Comparison of ENCODE assay signal across 11 cellular contexts in genomic region chr19:12890299-12890786, GRCh38. TPM values are rescaled to one million over a fixed set of nuclear protein-coding genes. Genes with fewer than 3 reads are reported as not detected.
DNase-seq lines count a peak whose midpoint lies in the region; ATAC-seq and TF ChIP-seq lines count a peak whose summit lies in the region.
"Not testable (repeated sequence)": the region's sequence is repeated elsewhere in the genome, so short reads cannot be mapped to it uniquely, and the experiment has no call there.
"Had no signal": no experiment of that assay in that cellular context is flagged by ENCODE, and none has a peak within 500 bp of the region (broad histone marks: within the 10 kb centered on the region; RNA-seq: fewer than 3 reads in every experiment).

No MANE protein-coding gene starts in this region.

- H3K36me3 Mint-ChIP-seq in GM23338 (ENCODE audit: low read depth) = peaks cover 28% of the 10 kb centered on the region
- peaks cover 35% of the 10 kb centered on the region for H3K36me3 Mint-ChIP-seq in activated T-cell treated with anti-CD3 and anti-CD28 coated beads, Interleukin-2, amount 50 U/mL, for 24 hours (ENCODE audit: low read depth)
- H3K36me3 Mint-ChIP-seq in naive thymus-derived CD8-positive, alpha-beta T cell = peaks cover 0 to 24% (median 5%) of the 10 kb centered on the region in 3 donors
- peaks cover 23% of the 10 kb centered on the region for H3K36me3 Mint-ChIP-seq in stimulated activated memory B cell treated with anti-CD40 and anti-IgM and Interleukin-4, amounts not matched to agents 10 μg/mL and 1 μg/mL and 100 μg/mL, for 72 hours

- H3K79me2 ChIP-seq in GM23338 (replicated peaks; ENCODE audit: insufficient read depth) = peaks cover 15% of the 10 kb centered on the region
- H3K79me2 ChIP-seq in OCI-LY7 (ENCODE audit: insufficient read depth, low read depth, low read length) = not testable (repeated sequence)

- not testable (repeated sequence) for H2AFZ ChIP-seq in GM23338
- peak overlapping the region; percentile 70; the same call in 1 of the 2 replicates for H2AFZ ChIP-seq in OCI-LY7 (ENCODE audit: low read length)

- CTCF ChIA-PET in AG04450 (lab: Charles Lee) (interaction anchor here (0.7 to 1.5 kb wide), 3 partner anchors 9 to 124 kb away, joined by 4 to 8 read pairs (median 8); partner anchors contain the start of gene DNASE2), OCI-LY7 (lab: Charles Lee; ENCODE audit: unreplicated experiment) (interaction anchor here (0.6 to 1.1 kb wide), 3 partner anchors 8 to 75 kb away, joined by 3 to 4 read pairs (median 3); no protein-coding TSS in a partner anchor)

- not testable (repeated sequence) for H3K9me2 ChIP-seq in GM23338 (ENCODE audit: insufficient read depth); OCI-LY7 (ENCODE audit: insufficient read depth, low read length)

- H3K27me3 ChIP-seq in AG04450 (ENCODE audit: control insufficient read depth, insufficient read depth, low read length) (peaks cover 15% of the 10 kb centered on the region), GM23338 (ENCODE audit: insufficient read depth) (peaks cover 14% of the 10 kb centered on the region), left ventricle myocardium inferior (ENCODE audit: low read depth) (peaks cover 23% of the 10 kb centered on the region)

- H3K4me1 ChIP-seq in GM23338 (ENCODE audit: insufficient read depth) = not testable (repeated sequence)
- H3K4me1 ChIP-seq in OCI-LY7 (ENCODE audit: insufficient read depth, low read length, poor library complexity, severe bottlenecking) (peaks cover 15% of the 10 kb centered on the region), left ventricle myocardium inferior (peaks cover 25% of the 10 kb centered on the region)

- not testable (repeated sequence) for H3K36me3 ChIP-seq in GM23338 (ENCODE audit: insufficient read depth)
- H3K36me3 ChIP-seq in OCI-LY7 (ENCODE audit: insufficient read depth, low read length) (peaks cover 13% of the 10 kb centered on the region; the same call in 1 of the 2 replicates), left ventricle myocardium inferior (peaks cover 25% of the 10 kb centered on the region)

- H4K20me1 ChIP-seq in GM23338 (replicated peaks; ENCODE audit: insufficient read depth); OCI-LY7 (ENCODE audit: insufficient read depth, low read length): not testable (repeated sequence)

- H3K27ac Mint-ChIP-seq in GM23338 = peak overlapping the region; percentile 99
- H3K27ac Mint-ChIP-seq in activated T-cell treated with anti-CD3 and anti-CD28 coated beads, Interleukin-2, amount 50 U/mL, for 24 hours = peak overlapping the region; percentile 97
- peak overlapping the region; percentile 91 to 100 (median 98) for H3K27ac Mint-ChIP-seq in naive thymus-derived CD8-positive, alpha-beta T cell
- H3K27ac Mint-ChIP-seq in stimulated activated memory B cell treated with anti-CD40 and anti-IgM and Interleukin-4, amounts not matched to agents 10 μg/mL and 1 μg/mL and 100 μg/mL, for 72 hours = peak overlapping the region; percentile 89

- BruUV-seq in OCI-LY7 (replicated peaks; lab: Mats Ljungman, UMichigan) = not testable (repeated sequence)

- H3K27me3 Mint-ChIP-seq in GM23338 (ENCODE audit: insufficient read depth, low read depth, poor library complexity) = peaks cover 31% of the 10 kb centered on the region
- H3K27me3 Mint-ChIP-seq in activated T-cell treated with anti-CD3 and anti-CD28 coated beads, Interleukin-2, amount 50 U/mL, for 24 hours; naive thymus-derived CD8-positive, alpha-beta T cell; stimulated activated memory B cell treated with anti-CD40 and anti-IgM and Interleukin-4, amounts not matched to agents 10 μg/mL and 1 μg/mL and 100 μg/mL, for 72 hours: not testable (repeated sequence)

- peaks cover 11% of the 10 kb centered on the region for H3K4me1 Mint-ChIP-seq in GM23338
- H3K4me1 Mint-ChIP-seq in activated T-cell treated with anti-CD3 and anti-CD28 coated beads, Interleukin-2, amount 50 U/mL, for 24 hours (ENCODE audit: low read depth) = peaks cover 29% of the 10 kb centered on the region
- peaks cover 13 to 40% (median 28%) of the 10 kb centered on the region in 4 donors for H3K4me1 Mint-ChIP-seq in naive thymus-derived CD8-positive, alpha-beta T cell
- peaks cover 31% of the 10 kb centered on the region for H3K4me1 Mint-ChIP-seq in stimulated activated memory B cell treated with anti-CD40 and anti-IgM and Interleukin-4, amounts not matched to agents 10 μg/mL and 1 μg/mL and 100 μg/mL, for 72 hours

- not testable (repeated sequence) for H3K27ac ChIP-seq in AG04450 (ENCODE audit: low read depth, low read length); GM23338 (ENCODE audit: low read depth)
- H3K27ac ChIP-seq in OCI-LY7 (ENCODE audit: low read depth, low read length, poor library complexity, severe bottlenecking) (peak overlapping the region; percentile 50), cingulate gyrus (ENCODE audit: low read depth, low read length) (peak overlapping the region; percentile 93), left ventricle myocardium inferior (replicated peaks) (peak overlapping the region; percentile 44)

- intact Hi-C loops in OCI-LY7 (cut with micrococcal nuclease; ENCODE audit: unreplicated experiment) = loop anchor here (1.0 to 5.0 kb wide), 3 partner anchors 29 to 67 kb away; partner anchors contain the start of genes FARSA, GADD45GIP1 and SYCE2
- intact Hi-C loops in left ventricle myocardium inferior (cut with micrococcal nuclease) = not testable (repeated sequence)

- peak overlapping the region; percentile 100 for H3K4me3 Mint-ChIP-seq in GM23338
- peak overlapping the region; percentile 99 for H3K4me3 Mint-ChIP-seq in activated T-cell treated with anti-CD3 and anti-CD28 coated beads, Interleukin-2, amount 50 U/mL, for 24 hours
- H3K4me3 Mint-ChIP-seq in naive thymus-derived CD8-positive, alpha-beta T cell = peak overlapping the region; percentile 95 to 100 (median 99)
- peak overlapping the region; percentile 88 for H3K4me3 Mint-ChIP-seq in stimulated activated memory B cell treated with anti-CD40 and anti-IgM and Interleukin-4, amounts not matched to agents 10 μg/mL and 1 μg/mL and 100 μg/mL, for 72 hours

- not testable (repeated sequence) for H3K9me3 ChIP-seq in AG04450 (ENCODE audit: control insufficient read depth, insufficient read depth, low read length); OCI-LY7 (ENCODE audit: low read length); left ventricle myocardium inferior (replicated peaks)

- TF ChIP-seq CTCF in AG04450 (IDR thresholded peaks at IDR 0.05; ENCODE audit: low read depth, low read length); GM23338 (conservative IDR thresholded peaks at IDR 0.05; ENCODE audit: low read depth in 2 of 2); OCI-LY7 (conservative IDR thresholded peaks at IDR 0.05; ENCODE audit: low read length); left ventricle myocardium inferior (IDR thresholded peaks at IDR 0.05; ENCODE audit: borderline replicate concordance): not testable (repeated sequence)

- not testable (repeated sequence) for DNase-seq in AG04450 (ENCODE audit: low read depth, low spot score); GM23338 (ENCODE audit: low spot score); OCI-LY7 (ENCODE audit: low spot score); activated T-cell treated with anti-CD3 and anti-CD28 coated beads, Interleukin-2, amount 50 U/mL, for 24 hours; left ventricle myocardium inferior; naive thymus-derived CD8-positive, alpha-beta T cell

- H3K9me3 Mint-ChIP-seq in GM23338; activated T-cell treated with anti-CD3 and anti-CD28 coated beads, Interleukin-2, amount 50 U/mL, for 24 hours; naive thymus-derived CD8-positive, alpha-beta T cell; stimulated activated memory B cell treated with anti-CD40 and anti-IgM and Interleukin-4, amounts not matched to agents 10 μg/mL and 1 μg/mL and 100 μg/mL, for 72 hours: not testable (repeated sequence)

- H3K4me2 ChIP-seq in GM23338 (peak overlapping the region; percentile 0; the same call in 1 of the 2 replicates), OCI-LY7 (ENCODE audit: low read length) (peak overlapping the region; percentile 78)

- H3K4me3 ChIP-seq in AG04450 (ENCODE audit: low read depth, low read length) = peak overlapping the region; percentile 32; the same call in 1 of the 2 replicates
- peak overlapping the region; percentile 24 for H3K4me3 ChIP-seq in GM23338
- H3K4me3 ChIP-seq in OCI-LY7 (ENCODE audit: low read depth, low read length, poor library complexity, severe bottlenecking) = peak overlapping the region; percentile 91
- peak overlapping the region; percentile 99 for H3K4me3 ChIP-seq in left ventricle myocardium inferior

- ATAC-seq in GM23338; naive thymus-derived CD8-positive, alpha-beta T cell; stimulated activated memory B cell treated with anti-CD40 and anti-IgM and Interleukin-4, amounts not matched to agents 10 μg/mL and 1 μg/mL and 100 μg/mL, for 72 hours: not testable (repeated sequence)

- peaks cover 11% of the 10 kb centered on the region for H3F3A ChIP-seq in GM23338 (replicated peaks; ENCODE audit: low read depth)

- POLR2A ChIA-PET in AG04450 (lab: Yijun Ruan, JAX) (interaction anchor here (0.9 to 1.5 kb wide), 8 partner anchors 8 to 99 kb away, joined by 3 to 7 read pairs (median 4); partner anchors contain the start of genes DNASE2, FARSA and JUNB), OCI-LY7 (lab: Charles Lee) (interaction anchor here (0.6 to 1.5 kb wide), 9 partner anchors 8 to 265 kb away, joined by 3 to 8 read pairs (median 5); partner anchors contain the start of genes DNASE2 and GET3)
- POLR2A ChIA-PET in naive thymus-derived CD8-positive, alpha-beta T cell (lab: Charles Lee) = interaction anchor here (0.6 to 6.7 kb wide), 29 partner anchors 9 to 926 kb away, joined by 3 to 56 read pairs (median 7); partner anchors contain the start of genes CALR, DNASE2, FARSA and FBXW9

RNA-seq across cellular contexts. Expression of gene GCDH, which starts 0.6 kb away (rescaled TPM):
- 11.4 and 14.0 TPM in 2 replicates for polyA plus RNA-seq in AG04450 (2011; rRNA removed)
- 8.3 and 12.7 TPM in 2 replicates for polyA minus RNA-seq in AG04450 (2011; rRNA and poly(A)+ RNA removed)
- total RNA-seq in GM23338 (2014; rRNA removed; shearing (Covaris generic)) = 73.3 and 99.8 TPM in 2 replicates
- 51.5 and 54.1 TPM in 2 replicates for polyA plus RNA-seq in GM23338 (2016; fragmentation: Nextera tagmentation; extraction: Ambion mirVana)
- total RNA-seq in OCI-LY7 (2014; rRNA removed; shearing (Covaris generic)) = 31.5 and 40.7 TPM in 2 replicates
- 43.8 and 48.7 TPM in 2 replicates for total RNA-seq in OCI-LY7 (2022)
- total RNA-seq in left ventricle myocardium inferior = 41.8 TPM
- 10 to 100 TPM; 68.5 to 69.8 TPM for total RNA-seq in naive thymus-derived CD8-positive, alpha-beta T cell
- 10 to 100 TPM; 18.0 to 20.7 (median 19.8) TPM for polyA plus RNA-seq in naive thymus-derived CD8-positive, alpha-beta T cell

RNA-seq across cellular contexts. Expression of gene KLF1, which starts 3.3 kb away (rescaled TPM):
- polyA plus RNA-seq in AG04450 (2011; rRNA removed) (not detected in 2 replicates), GM23338 (2016; fragmentation: Nextera tagmentation; extraction: Ambion mirVana) (0.74 and 0.80 TPM in 2 replicates)
- polyA minus RNA-seq in AG04450 (2011; rRNA and poly(A)+ RNA removed) = not detected in 2 replicates
- 1.1 and 1.4 TPM in 2 replicates for total RNA-seq in GM23338 (2014; rRNA removed; shearing (Covaris generic))
- total RNA-seq in OCI-LY7 (2014; rRNA removed; shearing (Covaris generic)) = 0.16 and 0.28 TPM in 2 replicates
- total RNA-seq in OCI-LY7 (2022) (not detected in 2 replicates), left ventricle myocardium inferior (not detected)
- total RNA-seq in naive thymus-derived CD8-positive, alpha-beta T cell = not detected
- under 1 TPM in 1 of 3 donors, not detected in 2; 0.45 TPM for polyA plus RNA-seq in naive thymus-derived CD8-positive, alpha-beta T cell
- total RNA-seq: G401, left ventricle myocardium superior, M059J had no signal

RNA-seq across cellular contexts. Expression of gene DNASE2, which starts 9.1 kb away (rescaled TPM):
- polyA plus RNA-seq in AG04450 (2011; rRNA removed) (28.9 and 39.5 TPM in 2 replicates), GM23338 (2016; fragmentation: Nextera tagmentation; extraction: Ambion mirVana) (15.9 and 17.4 TPM in 2 replicates)
- 15.5 and 20.8 TPM in 2 replicates for polyA minus RNA-seq in AG04450 (2011; rRNA and poly(A)+ RNA removed)
- 27.3 and 35.0 TPM in 2 replicates for total RNA-seq in GM23338 (2014; rRNA removed; shearing (Covaris generic))
- total RNA-seq in OCI-LY7 (2014; rRNA removed; shearing (Covaris generic)) = 28.3 and 32.4 TPM in 2 replicates
- total RNA-seq in OCI-LY7 (2022) (32.8 and 33.7 TPM in 2 replicates), left ventricle myocardium inferior (19.7 TPM)
- total RNA-seq in naive thymus-derived CD8-positive, alpha-beta T cell = 10 to 100 TPM; 26.2 to 27.3 TPM
- 10 to 100 TPM; 46.1 to 49.5 (median 46.2) TPM for polyA plus RNA-seq in naive thymus-derived CD8-positive, alpha-beta T cell

RNA-seq across cellular contexts. Expression of gene SYCE2, which starts 28.8 kb away (rescaled TPM):
- polyA plus RNA-seq in AG04450 (2011; rRNA removed) (not detected in 2 replicates), GM23338 (2016; fragmentation: Nextera tagmentation; extraction: Ambion mirVana) (1.9 and 2.9 TPM in 2 replicates)
- polyA minus RNA-seq in AG04450 (2011; rRNA and poly(A)+ RNA removed) = not detected in 2 replicates
- 0.62 and 0.63 TPM in 2 replicates for total RNA-seq in GM23338 (2014; rRNA removed; shearing (Covaris generic))
- total RNA-seq in OCI-LY7 (2014; rRNA removed; shearing (Covaris generic)) = 6.8 and 8.7 TPM in 2 replicates
- total RNA-seq in OCI-LY7 (2022) (13.8 and 14.5 TPM in 2 replicates), left ventricle myocardium inferior (not detected)
- 1 to 10 TPM in 1 of 2 experiments, not detected in 1; 1.8 TPM for total RNA-seq in naive thymus-derived CD8-positive, alpha-beta T cell
- polyA plus RNA-seq in naive thymus-derived CD8-positive, alpha-beta T cell = not detected
- total RNA-seq: left ventricle myocardium superior had no signal

RNA-seq across cellular contexts. Expression of gene FARSA, which starts 43.2 kb away (rescaled TPM):
- polyA plus RNA-seq in AG04450 (2011; rRNA removed) (13.5 and 23.0 TPM in 2 replicates), GM23338 (2016; fragmentation: Nextera tagmentation; extraction: Ambion mirVana) (86.4 and 86.5 TPM in 2 replicates)
- polyA minus RNA-seq in AG04450 (2011; rRNA and poly(A)+ RNA removed) = 19.9 and 28.6 TPM in 2 replicates
- 74.7 and 83.5 TPM in 2 replicates for total RNA-seq in GM23338 (2014; rRNA removed; shearing (Covaris generic))
- 96.1 and 135 TPM in 2 replicates for total RNA-seq in OCI-LY7 (2014; rRNA removed; shearing (Covaris generic))
- total RNA-seq in OCI-LY7 (2022) (90.7 and 117 TPM in 2 replicates), left ventricle myocardium inferior (37.8 TPM)
- total RNA-seq in naive thymus-derived CD8-positive, alpha-beta T cell = 10 to 100 TPM; 54.6 to 60.5 TPM
- polyA plus RNA-seq in naive thymus-derived CD8-positive, alpha-beta T cell = 10 to 100 TPM; 49.8 to 87.7 (median 63.6) TPM

Comparison
In these comparisons a context has a peak if more than half of its experiments do, and no peak if none do; other contexts are left out.
1. H3K4me3 ChIP-seq: peak in every context shown above with its lines; median percentile 99 in left ventricle myocardium inferior; 91 in OCI-LY7; 32 in AG04450; 24 in GM23338.